Comparison of ENCODE assay signal across 1 cellular context in genomic region chr1:1511533-1512285, GRCh38.
TF ChIP-seq lines count a peak whose summit lies in the region.

TSS of gene ATAD3A (plus strand) at chr1:1512162. CDS start at chr1:1512269, 107 bp downstream.

TF ChIP-seq in K562, 482 proteins besides CTCF, POLR2A, EP300 and RAD21 (continued from another document and continues in another):
- TF ChIP-seq ZNF407 (IDR thresholded peaks at IDR 0.05; ENCODE audit: low read depth): peak; percentile 100
- TF ChIP-seq ZNF592 (IDR thresholded peaks at IDR 0.05): 0 out of 2 replicates have a peak, but pooled peaks have one; percentile 18
- TF ChIP-seq HMBOX1 (IDR thresholded peaks at IDR 0.05): no peak
- TF ChIP-seq ATF1 (CRISPR knock-in tag; IDR thresholded peaks at IDR 0.05): peak; percentile 96
- TF ChIP-seq ATF1 (tag; IDR thresholded peaks at IDR 0.05): peak; percentile 99
- peak; percentile 73 for TF ChIP-seq HNRNPLL (IDR thresholded peaks at IDR 0.05; ENCODE audit: low read depth, low read length, poor library complexity, severe bottlenecking)
- TF ChIP-seq ZBTB1 (CRISPR knock-in tag; IDR thresholded peaks at IDR 0.05; ENCODE audit: borderline replicate concordance, low read depth): no peak; the same call in none of the 2 replicates
- TF ChIP-seq ZBTB12 (CRISPR knock-in tag; IDR thresholded peaks at IDR 0.05): peak; percentile 97
- no peak for TF ChIP-seq NFRKB (IDR thresholded peaks at IDR 0.05; ENCODE audit: low read depth)
- peak; percentile 56 for TF ChIP-seq CCNT2 (IDR thresholded peaks at IDR 0.05; ENCODE audit: borderline replicate concordance, extremely low read depth, insufficient read length, low read depth, low read length)
- no peak for TF ChIP-seq DEAF1 (CRISPR knock-in tag; IDR thresholded peaks at IDR 0.05)
- TF ChIP-seq ARID1B (IDR thresholded peaks at IDR 0.05): peak; percentile 29; the same call in 1 of the 2 replicates
- peak; percentile 10 for TF ChIP-seq MXD1 (CRISPR knock-in tag; IDR thresholded peaks at IDR 0.05; ENCODE audit: borderline replicate concordance, poor library complexity, severe bottlenecking)
- TF ChIP-seq ZKSCAN8 (CRISPR knock-in tag; IDR thresholded peaks at IDR 0.05): no peak
- TF ChIP-seq ZBTB26 (CRISPR knock-in tag; IDR thresholded peaks at IDR 0.05): no peak
- peak; percentile 83 for TF ChIP-seq ZHX1 (conservative IDR thresholded peaks at IDR 0.05; ENCODE audit: low read length)
- TF ChIP-seq REST (CRISPR knock-in tag; IDR thresholded peaks at IDR 0.05; ENCODE audit: low read depth): peak; percentile 70
- TF ChIP-seq ZFP91 (CRISPR knock-in tag; IDR thresholded peaks at IDR 0.05): no peak
